8 cellular contexts compared by ENCODE assay signal in the genomic region with DNA sequence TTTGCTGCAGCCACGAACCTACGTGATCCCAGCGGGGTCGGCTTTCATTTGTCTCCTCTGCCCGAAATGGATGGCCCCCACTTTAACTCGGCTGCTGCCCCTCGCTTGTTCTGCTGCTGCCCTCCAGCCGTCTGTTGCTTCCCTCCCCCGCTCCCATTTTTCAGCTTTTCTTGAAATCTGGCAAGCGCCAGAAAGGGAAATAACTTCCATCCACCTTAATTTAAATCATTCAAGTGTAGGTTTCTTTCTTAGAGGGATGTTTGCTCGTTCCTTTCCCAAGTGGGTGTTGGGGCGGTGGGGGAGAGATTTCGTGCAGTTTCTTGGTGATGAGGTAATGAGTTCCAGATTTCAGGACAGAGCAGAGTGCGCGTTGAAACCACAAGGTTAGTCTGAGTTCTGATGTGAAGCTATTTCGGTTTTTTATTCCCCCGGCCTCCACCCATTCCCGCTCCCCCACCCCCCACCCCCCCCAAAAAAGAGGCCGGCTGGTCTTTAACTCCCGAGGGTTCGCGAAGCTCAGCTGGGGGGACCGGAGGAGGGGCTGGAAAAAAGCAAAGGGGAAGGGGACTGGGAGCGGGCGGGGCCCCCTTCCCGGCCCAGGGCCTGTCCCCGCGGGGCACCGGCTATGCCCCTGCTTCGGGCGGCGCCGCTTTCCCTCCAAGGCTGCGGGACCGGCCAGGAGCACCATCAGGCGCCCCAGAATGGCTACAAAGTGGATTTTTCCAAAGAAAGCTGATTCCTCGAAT. TPM values are rescaled to one million over a fixed set of nuclear protein-coding genes. Genes with fewer than 3 reads are reported as not detected.
DNase-seq lines count a peak whose midpoint lies in the region; ATAC-seq and TF ChIP-seq lines count a peak whose summit lies in the region.

No MANE protein-coding gene starts in this region.

- H3K4me3 Mint-ChIP-seq in progenitor cell of endocrine pancreas (ENCODE audit: low read depth): peak overlapping the region; percentile 98

- no peaks in the 10 kb centered on the region for H3K9me3 ChIP-seq in adipocyte (ENCODE audit: control insufficient read depth, low read length)

- H3K27me3 Mint-ChIP-seq in progenitor cell of endocrine pancreas: no peaks in the 10 kb centered on the region

- DNase-seq in GM10266 (ENCODE audit: extremely low spot score) (peak; percentile 60), NCI-H226 (peak; percentile 65), adipocyte (ENCODE audit: low read depth) (peak; percentile 96), left cardiac atrium (peak; percentile 46), progenitor cell of endocrine pancreas (ENCODE audit: low spot score, unreplicated experiment) (no peak), putamen (ENCODE audit: low spot score) (no peak), omental fat pad (ENCODE audit: low spot score) (no peak), NCI-H2029 (lab: John Stamatoyannopoulos, UW) (no peak)

- H3K4me1 Mint-ChIP-seq in progenitor cell of endocrine pancreas (ENCODE audit: low read depth): peaks cover 27% of the 10 kb centered on the region

- H3K27me3 ChIP-seq in adipocyte (replicated peaks; ENCODE audit: control insufficient read depth, insufficient read depth, low read length): no peaks in the 10 kb centered on the region

- peak overlapping the region; percentile 100 for H3K27ac Mint-ChIP-seq in progenitor cell of endocrine pancreas

- peak; percentile 4 to 10 for ATAC-seq in left cardiac atrium
- ATAC-seq in omental fat pad (ENCODE audit: low FRiP score): no peak

- no peak for TF ChIP-seq CTCF in GM10266 (IDR thresholded peaks at IDR 0.05; ENCODE audit: control insufficient read depth, insufficient read depth, low read depth, missing control alignments)
- TF ChIP-seq CTCF in progenitor cell of endocrine pancreas (IDR thresholded peaks at IDR 0.05; ENCODE audit: unreplicated experiment): no peak
- TF ChIP-seq CTCF in omental fat pad (IDR thresholded peaks at IDR 0.05): no peak

- peak overlapping the region; percentile 98 for H3K9ac ChIP-seq in adipocyte (ENCODE audit: low read length)

- peaks cover 17% of the 10 kb centered on the region for H3K4me1 ChIP-seq in adipocyte (ENCODE audit: control insufficient read depth, insufficient read depth, low read length)

- H3K4me3 ChIP-seq in adipocyte (ENCODE audit: low read length): peak overlapping the region; percentile 85

- H3K36me3 ChIP-seq in adipocyte (ENCODE audit: control insufficient read depth, insufficient read depth, low read length, severe bottlenecking): peaks cover 12% of the 10 kb centered on the region

- H3K9me3 Mint-ChIP-seq in progenitor cell of endocrine pancreas (ENCODE audit: low read depth): peaks cover 3% of the 10 kb centered on the region

- peaks cover 24% of the 10 kb centered on the region for H3K36me3 Mint-ChIP-seq in progenitor cell of endocrine pancreas (ENCODE audit: insufficient read depth)

- intact Hi-C loops in left cardiac atrium (cut with DNase I): loop anchor here (5.0 kb wide), 2 partner anchors 113 to 128 kb away; no protein-coding TSS in a partner anchor

RNA-seq across cellular contexts. Expression of gene ZFP36L1, which starts 2.2 kb away (rescaled TPM):
- 100 to 1,000 TPM in 1 of 2 donors, 10 to 100 TPM in 1; 89.6 to 105 TPM for total RNA-seq in left cardiac atrium
- 325 and 368 TPM in 2 replicates for total RNA-seq in progenitor cell of endocrine pancreas
- total RNA-seq in omental fat pad: 100 to 1,000 TPM; 363 to 395 (median 384) TPM

Comparison
In these comparisons a context has a peak if more than half of its experiments do, and no peak if none do; other contexts are left out.
1. DNase-seq: peak in GM10266 (single experiment), NCI-H226 (single experiment), adipocyte (single experiment) and left cardiac atrium (single experiment); none in progenitor cell of endocrine pancreas (single experiment), putamen (single experiment), omental fat pad (single experiment) and NCI-H2029 (single experiment).